In the genomic region with DNA sequence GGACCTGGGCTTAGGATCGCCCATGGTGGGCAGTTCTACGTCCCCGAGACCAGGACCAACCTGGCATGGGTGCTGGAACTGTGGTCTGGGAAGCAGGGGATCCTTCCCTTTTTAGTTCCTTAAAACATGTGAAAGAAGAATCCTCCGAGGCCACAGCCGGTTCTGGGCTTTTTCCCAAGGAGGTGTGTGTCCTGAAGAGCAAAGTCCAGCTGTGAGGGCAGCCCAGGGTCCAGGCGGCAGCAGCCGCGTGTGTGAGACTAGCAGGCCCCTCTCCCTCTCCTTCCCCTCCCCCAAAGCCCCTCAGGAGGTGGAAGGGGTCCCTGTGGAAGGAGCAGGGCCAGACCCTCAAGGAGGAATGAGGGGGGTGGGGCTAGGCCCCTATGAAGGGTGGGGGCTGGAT, we compare ENCODE assay signal across 33 cellular contexts. TPM values are rescaled to one million over a fixed set of nuclear protein-coding genes. Genes with fewer than 3 reads are reported as not detected.
"Had no signal": no experiment of that assay in that cellular context is flagged by ENCODE, and none has a peak within 500 bp of the region (broad histone marks: within the 10 kb centered on the region; RNA-seq: fewer than 3 reads in every experiment).

No MANE protein-coding gene starts in this region.

- H3K9me3 Mint-ChIP-seq: mesothelial cell of epicardium; naive thymus-derived CD8-positive, alpha-beta T cell; nephron; neural crest cell; stimulated activated naive B cell treated with anti-CD40 and anti-IgM and Interleukin-4, amounts not matched to agents 10 μg/mL and 1 μg/mL and 100 μg/mL, for 72 hours had no signal

- ATAC-seq: left cardiac atrium; left lung; naive thymus-derived CD8-positive, alpha-beta T cell; stimulated activated naive B cell treated with anti-CD40 and anti-IgM and Interleukin-4, amounts not matched to agents 10 μg/mL and 1 μg/mL and 100 μg/mL, for 72 hours; stimulated activated naive CD8-positive, alpha-beta T cell treated with anti-CD3 and anti-CD28 coated beads, Interleukin-15, Interleukin-2, amounts not matched to agents 100 U/mL and 50 U/mL, for 24 hours had no signal

- DNase-seq: head of caudate nucleus; kidney glomerular epithelial cell; left cardiac atrium; mesendoderm; naive thymus-derived CD8-positive, alpha-beta T cell; occipital lobe; right lobe of liver; stimulated activated CD4-positive, alpha-beta T cell treated with anti-CD3 and anti-CD28 coated beads, Interleukin-12 subunit alpha, Interleukin-12 subunit beta, amount 100 ng/mL, for 4 hours; stimulated activated CD4-positive, alpha-beta T cell treated with anti-CD3 and anti-CD28 coated beads, Interleukin-15, amount 100 ng/mL, for 24 hours; stimulated activated CD4-positive, alpha-beta T cell treated with anti-CD3 and anti-CD28 coated beads, Interleukin-2, amount 100 ng/mL, for 24 hours; stimulated activated CD4-positive, alpha-beta T cell treated with anti-CD3 and anti-CD28 coated beads, Interleukin-4, amount 100 ng/mL, for 1 hour; stimulated activated naive B cell treated with anti-CD40 and anti-IgM and Interleukin-4, amounts not matched to agents 10 μg/mL and 1 μg/mL and 100 μg/mL, for 72 hours; stimulated activated naive CD8-positive, alpha-beta T cell treated with anti-CD3 and anti-CD28 coated beads, Interleukin-15, Interleukin-2, amounts not matched to agents 100 U/mL and 50 U/mL, for 24 hours; stomach; testis; thyroid gland; transverse colon had no signal

- H3K4me3 ChIP-seq: left lung, lung, right atrium auricular region, right lobe of liver, stomach, testis, thyroid gland, transverse colon, upper lobe of left lung, vagina had no signal

- H3K9ac ChIP-seq: parathyroid adenoma had no signal

- H3K4me3 Mint-ChIP-seq: mesothelial cell of epicardium; naive thymus-derived CD8-positive, alpha-beta T cell; nephron; neural crest cell; stimulated activated naive B cell treated with anti-CD40 and anti-IgM and Interleukin-4, amounts not matched to agents 10 μg/mL and 1 μg/mL and 100 μg/mL, for 72 hours had no signal

- H3K9me3 ChIP-seq: left lung, neutrophil, right atrium auricular region, right lobe of liver, stomach, testis, thyroid gland, transverse colon, upper lobe of left lung, vagina had no signal

- H3K36me3 ChIP-seq: left lung, neutrophil, right atrium auricular region, right lobe of liver, stomach, thyroid gland, transverse colon, upper lobe of left lung, vagina had no signal

- H3K36me3 Mint-ChIP-seq: mesothelial cell of epicardium; naive thymus-derived CD8-positive, alpha-beta T cell; stimulated activated naive B cell treated with anti-CD40 and anti-IgM and Interleukin-4, amounts not matched to agents 10 μg/mL and 1 μg/mL and 100 μg/mL, for 72 hours had no signal

- H3K27me3 ChIP-seq: neutrophil, right atrium auricular region, right lobe of liver, testis, thyroid gland, transverse colon, upper lobe of left lung, vagina had no signal

- H3K4me1 Mint-ChIP-seq: stimulated activated naive B cell treated with anti-CD40 and anti-IgM and Interleukin-4, amounts not matched to agents 10 μg/mL and 1 μg/mL and 100 μg/mL, for 72 hours had no signal

- H2AFZ ChIP-seq: parathyroid adenoma had no signal

- H3K27ac ChIP-seq: left lung, neutrophil, parathyroid adenoma, right atrium auricular region, right lobe of liver, stomach, testis, thyroid gland, transverse colon, upper lobe of left lung, vagina had no signal

- H3K79me2 ChIP-seq: parathyroid adenoma had no signal

- H3K27ac Mint-ChIP-seq: mesothelial cell of epicardium; stimulated activated naive B cell treated with anti-CD40 and anti-IgM and Interleukin-4, amounts not matched to agents 10 μg/mL and 1 μg/mL and 100 μg/mL, for 72 hours had no signal

RNA-seq across cellular contexts. Expression of a gene that starts 56.2 kb away (rescaled TPM):
- total RNA-seq: left lung; mononuclear cell; naive thymus-derived CD8-positive, alpha-beta T cell; osteocyte; posterior vena cava; pulmonary artery endothelial cell; skeletal muscle tissue; vagina had no signal
- polyA plus RNA-seq: keratinocyte; naive thymus-derived CD8-positive, alpha-beta T cell had no signal
